Comparison of ENCODE assay signal across 7 cellular contexts in the genomic region with DNA sequence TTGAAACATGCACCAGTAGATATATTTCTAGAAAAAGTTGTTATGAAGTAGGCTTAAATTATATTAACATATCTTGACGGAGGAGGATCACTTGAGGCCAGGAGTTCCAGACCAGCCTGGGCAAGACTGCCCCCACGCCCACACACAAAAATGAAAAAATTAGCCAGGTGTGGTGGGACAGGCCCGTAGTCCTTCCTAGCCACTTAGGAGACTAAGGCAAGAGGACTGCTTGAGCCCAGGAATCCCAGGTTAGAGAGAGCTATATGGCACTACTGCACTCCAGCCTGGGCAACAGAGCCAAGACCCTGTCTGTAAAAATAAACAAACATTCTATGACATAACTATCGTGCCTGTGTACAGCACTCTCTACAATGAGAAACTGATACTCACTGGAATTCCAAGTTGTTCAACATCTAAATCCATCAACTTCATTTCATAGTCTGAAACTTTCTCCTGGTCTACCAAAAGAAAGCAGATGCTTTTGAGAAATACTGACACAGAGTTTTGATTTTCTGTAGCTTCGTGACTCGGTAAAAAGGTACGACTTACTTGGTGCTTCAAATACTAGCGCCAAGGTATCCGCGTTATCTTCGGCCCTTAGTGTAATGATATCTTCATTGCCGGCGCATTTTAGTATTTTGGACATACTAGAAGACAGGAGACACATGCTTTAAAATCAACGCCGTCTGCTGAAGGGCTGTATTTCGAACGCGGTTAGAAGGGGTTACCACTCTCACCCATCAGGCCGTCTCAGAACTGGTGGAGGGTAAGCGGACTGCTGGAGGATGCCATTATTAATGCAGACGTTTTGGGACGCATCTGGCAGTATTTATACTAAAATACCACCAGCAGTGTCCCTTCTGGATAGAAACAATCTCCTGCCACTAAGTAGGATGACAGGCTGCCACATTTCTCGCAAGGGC. TPM values are rescaled to one million over a fixed set of nuclear protein-coding genes. Genes with fewer than 3 reads are reported as not detected.
A peak's percentile ranks its signal among the peaks of the same experiment; 100 is the strongest.
DNase-seq lines count a peak whose midpoint lies in the region; ATAC-seq and TF ChIP-seq lines count a peak whose summit lies in the region.

No MANE protein-coding gene starts in this region.

- TF ChIP-seq RAD21 in HCT116 (IDR thresholded peaks at IDR 0.05; ENCODE audit: low read depth) = no peak

- 5% methylated on average over 23 of the region's 23 CpGs for WGBS in smooth muscle cell (ENCODE audit: low lambda C conversion rate)

- ATAC-seq in HCT116 (no peak), T-cell (replicated peaks in 1 of 4) (no peak), foreskin keratinocyte (no peak), GM18511 (IDR thresholded peaks at IDR 0.05; ENCODE audit: unreplicated experiment) (no peak), HG02588 (IDR thresholded peaks at IDR 0.05; ENCODE audit: unreplicated experiment) (no peak)

- intact Hi-C loops in HCT116 (cut with micrococcal nuclease) = no loop called here

- H3K4me3 ChIP-seq in HCT116 (replicated peaks in 1 of 2; ENCODE audit: low read depth in 1 of 2, low read length in 2 of 2) (peak overlapping the region; percentile 84 to 90), smooth muscle cell (peak overlapping the region; percentile 67)

- peaks cover 44 to 48% of the 10 kb centered on the region in 2 experiments for H3K36me3 ChIP-seq in HCT116 (ENCODE audit: control insufficient read depth in 1 of 2, insufficient read depth in 2 of 2, low read length in 2 of 2)
- H3K36me3 ChIP-seq in smooth muscle cell (ENCODE audit: low read depth) = peaks cover 9% of the 10 kb centered on the region

- no peaks in the 10 kb centered on the region for H3K9me3 ChIP-seq in HCT116 (ENCODE audit: control insufficient read depth in 1 of 2, insufficient read depth in 1 of 2, low read depth in 1 of 2, low read length in 2 of 2)
- H3K9me3 ChIP-seq in smooth muscle cell (replicated peaks; ENCODE audit: low read depth) = no peaks in the 10 kb centered on the region

- H3K27ac Mint-ChIP-seq in T-cell = peak overlapping the region; percentile 43 to 82

- H3K27ac ChIP-seq in HCT116 (ENCODE audit: low read depth, low read length) = peak overlapping the region; percentile 97
- peak overlapping the region; percentile 66 for H3K27ac ChIP-seq in foreskin keratinocyte
- H3K27ac ChIP-seq in smooth muscle cell (ENCODE audit: low read depth) = peak overlapping the region; percentile 84

- H3K9me2 ChIP-seq in HCT116 (ENCODE audit: insufficient read depth) = no peaks in the 10 kb centered on the region

- peaks cover 4% of the 10 kb centered on the region for H3F3A ChIP-seq in smooth muscle cell (ENCODE audit: low read depth)

- peaks cover 23% of the 10 kb centered on the region for H3K36me3 Mint-ChIP-seq in T-cell

- no peak for DNase-seq in HCT116 (ENCODE audit: low read depth, low spot score)
- no peak for DNase-seq in T-cell
- peak in 1 of 2 donors; percentile 7 for DNase-seq in foreskin keratinocyte
- no peak for DNase-seq in smooth muscle cell (lab: John Stamatoyannopoulos, UW; ENCODE audit: unreplicated experiment)
- no peak for DNase-seq in HEK293T (ENCODE audit: extremely low spot score)

- peaks cover 14 to 36% of the 10 kb centered on the region in 2 experiments for H3K4me1 ChIP-seq in HCT116 (ENCODE audit: control insufficient read depth in 1 of 2, insufficient read depth in 2 of 2, low read length in 2 of 2)
- H3K4me1 ChIP-seq in foreskin keratinocyte = peaks cover 5% of the 10 kb centered on the region
- H3K4me1 ChIP-seq in smooth muscle cell (ENCODE audit: low read depth) = peaks cover 20% of the 10 kb centered on the region

- H3K27me3 ChIP-seq in HCT116 (ENCODE audit: insufficient read depth, low read length) = no peaks in the 10 kb centered on the region
- H3K27me3 ChIP-seq in foreskin keratinocyte = no peaks in the 10 kb centered on the region
- no peaks in the 10 kb centered on the region for H3K27me3 ChIP-seq in smooth muscle cell (ENCODE audit: low read depth)

- RAD21 ChIA-PET in HCT116 (lab: Charles Lee; ENCODE audit: low non-redundant PET in 1 of 2, low total read pairs in 2 of 2, uncharacterized antibody in 2 of 2, unreplicated experiment in 2 of 2) = no interaction called here

- H3K4me3 Mint-ChIP-seq in T-cell = peak overlapping the region; percentile 90 to 93 (median 91)

- POLR2A ChIA-PET in HCT116 (lab: Charles Lee) (interaction anchor here (1.6 kb wide), 1 partner anchor 52 kb away, joined by 3 read pairs; no protein-coding TSS in a partner anchor), T-cell (lab: Charles Lee) (no interaction called here), HEK293T (lab: Yijun Ruan, JAX) (interaction anchor here (1.4 to 2.3 kb wide), 4 partner anchors 15 to 359 kb away, joined by 3 to 20 read pairs (median 6); no protein-coding TSS in a partner anchor)

- no peaks in the 10 kb centered on the region for H3K27me3 Mint-ChIP-seq in T-cell

- TF ChIP-seq CTCF in HCT116 (IDR thresholded peaks at IDR 0.05 in 2 of 3, conservative IDR thresholded peaks at IDR 0.05 in 1 of 3; ENCODE audit: borderline replicate concordance in 1 of 3, insufficient read depth in 1 of 3, low read depth in 2 of 3, low read length in 2 of 3) (no peak), foreskin keratinocyte (conservative IDR thresholded peaks at IDR 0.05) (no peak), smooth muscle cell (IDR thresholded peaks at IDR 0.05; ENCODE audit: borderline replicate concordance, insufficient read depth, poor library complexity, severe bottlenecking) (no peak)

- H3K4me2 ChIP-seq in HCT116 (ENCODE audit: low read length) (peak overlapping the region; percentile 78), smooth muscle cell (peak overlapping the region; percentile 91)

- H3K9ac ChIP-seq in HCT116 (ENCODE audit: low read length) = peak overlapping the region; percentile 99
- H3K9ac ChIP-seq in smooth muscle cell (ENCODE audit: low read depth) = peak overlapping the region; percentile 48

- no peak for TF ChIP-seq POLR2A in HCT116 (IDR thresholded peaks at IDR 0.05; ENCODE audit: borderline replicate concordance, extremely low read depth, insufficient read depth, insufficient read length)

- H3K4me1 Mint-ChIP-seq in T-cell = peaks cover 37 to 40% (median 37%) of the 10 kb centered on the region in 3 donors

- H3K9me3 Mint-ChIP-seq in T-cell = no peaks in the 10 kb centered on the region

- H4K20me1 ChIP-seq in HCT116 (ENCODE audit: insufficient read depth) = peaks cover 30% of the 10 kb centered on the region; the same call in 1 of the 2 replicates
- peaks cover 20% of the 10 kb centered on the region for H4K20me1 ChIP-seq in smooth muscle cell (ENCODE audit: low read depth)

- TSS peak; percentile 41 for BruUV-seq in HCT116 (replicated peaks; lab: Mats Ljungman, UMichigan)

- peaks cover 48% of the 10 kb centered on the region for H3K79me2 ChIP-seq in HCT116 (ENCODE audit: insufficient read depth, low read length)
- H3K79me2 ChIP-seq in smooth muscle cell (ENCODE audit: low read depth) = peaks cover 32% of the 10 kb centered on the region

- H2AFZ ChIP-seq in HCT116 (ENCODE audit: low read depth, low read length, poor library complexity, severe bottlenecking) = no peak overlapping the region
- no peak overlapping the region for H2AFZ ChIP-seq in smooth muscle cell (ENCODE audit: low read depth)

- CTCF ChIA-PET in HCT116 (lab: Charles Lee) (interaction anchor here (1.7 kb wide), 1 partner anchor 74 kb away, joined by 7 read pairs; no protein-coding TSS in a partner anchor), T-cell (lab: Charles Lee) (interaction anchor here in 1 of 2 donors (2.1 kb wide), 1 partner anchor 62 kb away, joined by 9 read pairs; no protein-coding TSS in a partner anchor), HEK293T (lab: Yijun Ruan, JAX) (no interaction called here)

TF ChIP-seq in HEK293T, 16 proteins besides CTCF, POLR2A, EP300 and RAD21:
- TF ChIP-seq FOXA1 (IDR thresholded peaks at IDR 0.05) (no peak), BHLHE40 (IDR thresholded peaks at IDR 0.05; ENCODE audit: borderline replicate concordance) (no peak), TARDBP (IDR thresholded peaks at IDR 0.05) (no peak), ARNT (IDR thresholded peaks at IDR 0.05) (no peak), SUZ12 (IDR thresholded peaks at IDR 0.05) (no peak)

RNA-seq across cellular contexts. Expression of gene PCNA, which starts 1.3 kb away (rescaled TPM):
- total RNA-seq in HCT116 (2021; ENCODE audit: unreplicated experiment) (273 TPM), T-cell (10 to 100 TPM; 30.8 to 54.7 (median 48.2) TPM), foreskin keratinocyte (222 and 256 TPM in 2 replicates), smooth muscle cell (168 and 178 TPM in 2 replicates)
- 135 and 150 TPM in 2 replicates for polyA plus RNA-seq in HCT116 (2012)
- polyA plus RNA-seq in foreskin keratinocyte (209 and 255 TPM in 2 replicates), smooth muscle cell (75.2 and 78.7 TPM in 2 replicates)

RNA-seq across cellular contexts. Expression of gene TMEM230, which starts 5.6 kb away (rescaled TPM):
- total RNA-seq in HCT116 (2021; ENCODE audit: unreplicated experiment) = 75.5 TPM
- 44.0 and 62.3 TPM in 2 replicates for polyA plus RNA-seq in HCT116 (2012)
- total RNA-seq in T-cell = 10 to 100 TPM; 55.6 to 72.7 (median 69.0) TPM
- total RNA-seq in foreskin keratinocyte = 84.7 and 110 TPM in 2 replicates
- 84.0 and 101 TPM in 2 replicates for polyA plus RNA-seq in foreskin keratinocyte
- total RNA-seq in smooth muscle cell = 102 and 107 TPM in 2 replicates
- polyA plus RNA-seq in smooth muscle cell = 104 and 117 TPM in 2 replicates

RNA-seq across cellular contexts. Expression of gene CDS2, which starts 8.3 kb away (rescaled TPM):
- total RNA-seq in HCT116 (2021; ENCODE audit: unreplicated experiment) = 37.5 TPM
- 15.3 and 16.3 TPM in 2 replicates for polyA plus RNA-seq in HCT116 (2012)
- total RNA-seq in T-cell = 10 to 100 TPM; 47.1 to 62.2 (median 48.9) TPM
- 22.6 and 25.2 TPM in 2 replicates for total RNA-seq in foreskin keratinocyte
- polyA plus RNA-seq in foreskin keratinocyte = 14.0 and 15.9 TPM in 2 replicates
- total RNA-seq in smooth muscle cell = 20.3 and 24.9 TPM in 2 replicates
- polyA plus RNA-seq in smooth muscle cell = 25.9 and 32.4 TPM in 2 replicates

Comparison
In these comparisons a context has a peak if more than half of its experiments do, and no peak if none do; other contexts are left out.
1. POLR2A ChIA-PET loops: an anchor here in HCT116 (1.6 kb wide) and HEK293T (1.4 to 2.3 kb wide); none called in T-cell.